8 cellular contexts compared by ENCODE assay signal in the genomic region with DNA sequence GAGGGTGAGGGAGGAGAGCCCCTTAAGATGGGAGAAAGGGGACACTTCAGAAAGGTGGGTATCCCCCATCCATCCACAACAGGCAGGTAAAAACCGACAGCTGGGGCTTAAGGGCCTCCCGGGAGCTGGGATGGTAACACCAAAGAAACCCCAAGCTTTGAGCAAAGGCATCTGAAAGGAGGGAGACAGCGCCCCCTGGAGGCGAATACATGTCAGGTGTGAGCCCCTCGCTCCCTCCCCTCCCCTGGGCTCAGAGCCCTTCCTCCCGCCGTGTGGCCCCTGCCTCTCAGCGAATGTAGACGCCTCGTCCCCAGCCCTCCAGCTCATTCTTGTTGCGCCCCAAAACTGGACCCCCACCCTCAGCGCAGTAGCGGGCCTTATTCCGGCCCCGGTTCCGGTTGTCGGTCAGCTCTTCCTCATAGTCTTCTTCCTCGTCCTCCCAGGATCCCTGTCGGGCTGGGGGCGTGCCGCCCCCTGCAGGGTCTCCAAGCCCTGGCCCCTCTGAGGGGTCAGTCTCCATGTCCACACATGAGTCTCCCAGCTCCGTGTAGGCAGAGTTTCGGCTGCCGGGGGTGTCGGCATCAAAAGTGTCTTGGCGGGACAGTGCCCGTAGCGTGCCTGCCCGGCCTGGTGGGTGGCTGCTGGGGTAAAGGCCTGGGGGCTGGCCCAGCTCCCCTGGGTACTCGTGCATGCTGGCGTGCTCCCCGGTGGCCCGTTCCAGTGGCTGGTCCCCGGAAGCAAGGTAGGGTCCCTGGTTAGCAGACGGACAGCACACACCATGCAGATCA. TPM values are rescaled to one million over a fixed set of nuclear protein-coding genes. Genes with fewer than 3 reads are reported as not detected.
DNase-seq lines count a peak whose midpoint lies in the region; ATAC-seq, FAIRE-seq and TF ChIP-seq lines count a peak whose summit lies in the region.

No MANE protein-coding gene starts in this region.

- peaks cover 5% of the 10 kb centered on the region for H3K4me1 ChIP-seq in CD8-positive, alpha-beta memory T cell (ENCODE audit: insufficient read depth, low read length)
- H3K4me1 ChIP-seq in IMR-90 (ENCODE audit: control insufficient read depth, insufficient read depth, low read length), result no peaks in the 10 kb centered on the region

- H2AFZ ChIP-seq in IMR-90 (replicated peaks; ENCODE audit: low read length, poor library complexity), result peak overlapping the region; percentile 56

- no peak overlapping the region for H3K56ac ChIP-seq in IMR-90 (ENCODE audit: extremely low read depth, insufficient read depth, low read length)

- no peak overlapping the region for H2AK5ac ChIP-seq in IMR-90 (ENCODE audit: low read depth, low read length)

- TF ChIP-seq RAD21 in IMR-90 (IDR thresholded peaks at IDR 0.05; ENCODE audit: low read length), result peak; percentile 63

- no peak overlapping the region for H3K4me2 ChIP-seq in IMR-90 (ENCODE audit: low read depth, low read length)

- no peak overlapping the region for H3K27ac ChIP-seq in CD8-positive, alpha-beta memory T cell (ENCODE audit: low read depth, low read length)
- no peak overlapping the region for H3K27ac ChIP-seq in IMR-90 (ENCODE audit: insufficient read depth, low read length)

- no peak overlapping the region for H2BK5ac ChIP-seq in IMR-90 (ENCODE audit: low read depth, low read length, poor library complexity, severe bottlenecking)

- 0 out of 4 replicates have a peak, but pooled peaks cover 0 to 2% of the 10 kb centered on the region in 2 experiments for H3K79me1 ChIP-seq in IMR-90 (ENCODE audit: low read depth in 1 of 2, low read length in 2 of 2)

- no peak overlapping the region for H3K4me3 ChIP-seq in CD8-positive, alpha-beta memory T cell (ENCODE audit: low read length)
- no peak overlapping the region for H3K4me3 ChIP-seq in IMR-90 (ENCODE audit: insufficient read depth, low read depth, low read length)

- peaks cover 0 to 5% of the 10 kb centered on the region in 2 donors for H3K27me3 Mint-ChIP-seq in CD8-positive, alpha-beta memory T cell

- H2AK9ac ChIP-seq in IMR-90 (replicated peaks; ENCODE audit: low read depth, low read length, poor library complexity), result no peak overlapping the region

- no peak overlapping the region for H4K8ac ChIP-seq in IMR-90 (ENCODE audit: low read depth in 2 of 2, low read length in 2 of 2)

- no peak for FAIRE-seq in frontal cortex (lab: Jason Lieb, UNC)

- no peak overlapping the region for H3K18ac ChIP-seq in IMR-90 (ENCODE audit: low read depth, low read length)

- H3K36me3 ChIP-seq in CD8-positive, alpha-beta memory T cell (ENCODE audit: insufficient read depth, low read length), result peaks cover 7% of the 10 kb centered on the region
- peaks cover 22% of the 10 kb centered on the region for H3K36me3 ChIP-seq in IMR-90 (ENCODE audit: control insufficient read depth, insufficient read depth, low read length)

- H3K4me1 Mint-ChIP-seq in CD8-positive, alpha-beta memory T cell, result peaks cover 7 to 24% (median 16%) of the 10 kb centered on the region in 3 donors

- H2BK15ac ChIP-seq in IMR-90 (ENCODE audit: low read depth, low read length), result no peak overlapping the region

- no peak overlapping the region for H3K4me3 Mint-ChIP-seq in CD8-positive, alpha-beta memory T cell

- no peaks in the 10 kb centered on the region for H3K27me3 ChIP-seq in CD8-positive, alpha-beta memory T cell (ENCODE audit: insufficient read depth, low read length, poor library complexity, severe bottlenecking)
- H3K27me3 ChIP-seq in IMR-90 (ENCODE audit: control insufficient read depth, insufficient read depth, low read length), result no peaks in the 10 kb centered on the region; the same call in 1 of the 2 replicates

- TF ChIP-seq CTCF in IMR-90 (conservative IDR thresholded peaks at IDR 0.05; ENCODE audit: low read depth, low read length), result peak; percentile 69

- no peak overlapping the region for H3K9ac ChIP-seq in IMR-90 (ENCODE audit: low read depth, low read length)

- peaks cover 0 to 40% (median 0%) of the 10 kb centered on the region in 3 donors for H3K36me3 Mint-ChIP-seq in CD8-positive, alpha-beta memory T cell

- ATAC-seq in IMR-90 (ENCODE audit: low read depth), result peak; percentile 71
- ATAC-seq in GM19467 (IDR thresholded peaks at IDR 0.05; ENCODE audit: unreplicated experiment), result no peak

- H4K91ac ChIP-seq in IMR-90 (ENCODE audit: insufficient read depth, low read depth, low read length), result no peak overlapping the region

- CTCF ChIA-PET in CD8-positive, alpha-beta memory T cell (lab: Charles Lee), result interaction anchor here (0.7 to 8.0 kb wide), 46 partner anchors 8 to 412 kb away, joined by 3 to 110 read pairs (median 4); a partner anchor contains a TSS
- CTCF ChIA-PET in IMR-90 (lab: Yijun Ruan, JAX), result interaction anchor here (0.9 to 2.7 kb wide), 3 partner anchors 8 to 69 kb away, joined by 3 to 19 read pairs (median 6); a partner anchor contains a TSS

- no peak overlapping the region for H3K4ac ChIP-seq in IMR-90 (ENCODE audit: low read depth, low read length)

- H4K5ac ChIP-seq in IMR-90 (ENCODE audit: low read depth, low read length), result no peak overlapping the region

- BruUV-seq in IMR-90 (replicated peaks; lab: Mats Ljungman, UMichigan), result no TSS peak

- peak; percentile 67 to 86 (median 72) for DNase-seq in CD8-positive, alpha-beta memory T cell
- DNase-seq in IMR-90, result peak; percentile 60
- DNase-seq in RPMI8226, result peak; percentile 82
- peak; percentile 59 for DNase-seq in activated effector memory CD4-positive, alpha-beta T cell treated with Interleukin-2 at 50 U/mL for 16 hours
- DNase-seq in frontal cortex (ENCODE audit: low spot score in 2 of 2), result peak; percentile 56 to 87
- peak; percentile 60 for DNase-seq in pons (ENCODE audit: low spot score)
- no peak for DNase-seq in ureter (ENCODE audit: low spot score)

- peak overlapping the region in 3 of 8 donors; percentile 23 to 86 (median 46) for H3K27ac Mint-ChIP-seq in CD8-positive, alpha-beta memory T cell

- WGBS in IMR-90 (ENCODE audit: extremely low coverage in 2 of 2, insufficient read length in 1 of 2), 2 experiments, result 62% methylated on average over 11 of the region's 35 CpGs; no CpG with 5 or more reads in 1 of the 2 experiments

- H2BK20ac ChIP-seq in IMR-90 (ENCODE audit: low read depth, low read length), result no peak overlapping the region

- in situ Hi-C loops in IMR-90 (cut with MboI; ENCODE audit: low sequenced_read_pairs), result no loop called here

- no peak overlapping the region for H3K14ac ChIP-seq in IMR-90 (replicated peaks; ENCODE audit: low read depth, low read length)

- peaks cover 10% of the 10 kb centered on the region for H4K20me1 ChIP-seq in IMR-90 (ENCODE audit: insufficient read depth, low read length)

- intact Hi-C loops in IMR-90 (cut with micrococcal nuclease), result loop anchor here (1.0 kb wide), 1 partner anchor 192 kb away; no protein-coding TSS in a partner anchor

- no peaks in the 10 kb centered on the region for H3K9me3 ChIP-seq in CD8-positive, alpha-beta memory T cell (ENCODE audit: low read length)
- no peaks in the 10 kb centered on the region for H3K9me3 ChIP-seq in IMR-90 (ENCODE audit: control insufficient read depth, insufficient read depth, low read length)

- no peak for TF ChIP-seq POLR2A in IMR-90 (IDR thresholded peaks at IDR 0.05; ENCODE audit: low read depth, low read length)

- H3K23ac ChIP-seq in IMR-90 (ENCODE audit: low read depth, low read length), result no peak overlapping the region

- POLR2A ChIA-PET in CD8-positive, alpha-beta memory T cell (lab: Charles Lee), result interaction anchor here (0.5 to 2.1 kb wide), 4 partner anchors 9 to 25 kb away, joined by 3 to 7 read pairs (median 5); a partner anchor contains a TSS
- POLR2A ChIA-PET in IMR-90 (lab: Charles Lee; ENCODE audit: unreplicated experiment), result interaction anchor here (0.9 kb wide), 1 partner anchor 11 kb away, joined by 3 read pairs; no protein-coding TSS in a partner anchor

- peaks cover 10% of the 10 kb centered on the region; the same call in 1 of the 2 replicates for H3K9me1 ChIP-seq in IMR-90 (ENCODE audit: insufficient read depth, low read length)

- dilution Hi-C loops in IMR-90 (cut with HindIII; ENCODE audit: low sequenced_read_pairs, unreplicated experiment), result no loop called here

- H3K9me3 Mint-ChIP-seq in CD8-positive, alpha-beta memory T cell, result no peaks in the 10 kb centered on the region

- no peak overlapping the region for H2BK120ac ChIP-seq in IMR-90 (ENCODE audit: low read depth, low read length)

RNA-seq across cellular contexts. Expression of a gene that starts 9.1 kb away (rescaled TPM):
- total RNA-seq in CD8-positive, alpha-beta memory T cell, result not detected
- polyA plus RNA-seq in CD8-positive, alpha-beta memory T cell, result not detected
- not detected in 2 replicates for total RNA-seq in IMR-90 (2012; rRNA removed)
- polyA plus RNA-seq in IMR-90 (2012; rRNA removed), result not detected in 2 replicates
- not detected in 2 replicates for polyA plus RNA-seq in IMR-90 (2012; cell fraction: cytosol; rRNA removed)
- not detected in 2 replicates for polyA plus RNA-seq in IMR-90 (2012; cell fraction: nucleus; rRNA removed; ENCODE audit: low replicate concordance)
- not detected for total RNA-seq in frontal cortex
- not detected for total RNA-seq in ureter

RNA-seq across cellular contexts. Expression of a gene that starts 22.4 kb away (rescaled TPM):
- 10 to 100 TPM; 10.6 to 12.3 TPM for total RNA-seq in CD8-positive, alpha-beta memory T cell
- polyA plus RNA-seq in CD8-positive, alpha-beta memory T cell, result 2.7 TPM
- total RNA-seq in IMR-90 (2012; rRNA removed), result 2.5 TPM in 2 replicates
- polyA plus RNA-seq in IMR-90 (2012; rRNA removed), result 7.3 and 8.6 TPM in 2 replicates
- polyA plus RNA-seq in IMR-90 (2012; cell fraction: cytosol; rRNA removed), result 4.2 and 4.6 TPM in 2 replicates
- 46.8 and 65.5 TPM in 2 replicates for polyA plus RNA-seq in IMR-90 (2012; cell fraction: nucleus; rRNA removed; ENCODE audit: low replicate concordance)
- 14.3 TPM for total RNA-seq in frontal cortex
- 19.1 TPM for total RNA-seq in ureter

RNA-seq across cellular contexts. Expression of a gene that starts 23.7 kb away (rescaled TPM):
- total RNA-seq in CD8-positive, alpha-beta memory T cell, result 1 to 10 TPM; 2.5 to 2.9 TPM
- 10.3 TPM for polyA plus RNA-seq in CD8-positive, alpha-beta memory T cell
- total RNA-seq in IMR-90 (2012; rRNA removed) (under 0.01 and 0.28 TPM in 2 replicates), frontal cortex (9.8 TPM), ureter (13.0 TPM)
- 0.37 and 0.50 TPM in 2 replicates for polyA plus RNA-seq in IMR-90 (2012; rRNA removed)
- polyA plus RNA-seq in IMR-90 (2012; cell fraction: cytosol; rRNA removed), result 0.18 and 0.63 TPM in 2 replicates
- 5.8 and 8.4 TPM in 2 replicates for polyA plus RNA-seq in IMR-90 (2012; cell fraction: nucleus; rRNA removed; ENCODE audit: low replicate concordance)

RNA-seq across cellular contexts. Expression of a gene that starts 25.0 kb away (rescaled TPM):
- 1,000 to 10,000 TPM; 3,043 to 3,093 TPM for total RNA-seq in CD8-positive, alpha-beta memory T cell
- polyA plus RNA-seq in CD8-positive, alpha-beta memory T cell, result 2,939 TPM
- total RNA-seq in IMR-90 (2012; rRNA removed) (2,298 and 2,466 TPM in 2 replicates), frontal cortex (1,210 TPM), ureter (2,156 TPM)
- polyA plus RNA-seq in IMR-90 (2012; rRNA removed), result 2,030 and 2,101 TPM in 2 replicates
- polyA plus RNA-seq in IMR-90 (2012; cell fraction: cytosol; rRNA removed), result 3,418 and 5,498 TPM in 2 replicates
- 579 and 1,052 TPM in 2 replicates for polyA plus RNA-seq in IMR-90 (2012; cell fraction: nucleus; rRNA removed; ENCODE audit: low replicate concordance)

RNA-seq across cellular contexts. Expression of a gene that starts 50.6 kb away (rescaled TPM):
- not detected for total RNA-seq in CD8-positive, alpha-beta memory T cell
- polyA plus RNA-seq in CD8-positive, alpha-beta memory T cell, result not detected
- total RNA-seq in IMR-90 (2012; rRNA removed) (not detected in 2 replicates), frontal cortex (under 0.01 TPM), ureter (1.6 TPM)
- polyA plus RNA-seq in IMR-90 (2012; rRNA removed), result 0.02 and 0.03 TPM in 2 replicates
- polyA plus RNA-seq in IMR-90 (2012; cell fraction: cytosol; rRNA removed), result 0.01 and 0.02 TPM in 2 replicates
- polyA plus RNA-seq in IMR-90 (2012; cell fraction: nucleus; rRNA removed; ENCODE audit: low replicate concordance), result 0.02 and 0.08 TPM in 2 replicates
